In genomic region chr6:105618247-105618646, GRCh38 we compare ENCODE assay signal across 1 cellular context.
TF ChIP-seq lines count a peak whose summit lies in the region.

No MANE protein-coding gene starts in this region.

TF ChIP-seq in IMR-90, 13 proteins besides CTCF, POLR2A, EP300 and RAD21 (continued from another document):
- TF ChIP-seq ELK1 (IDR thresholded peaks at IDR 0.05; ENCODE audit: borderline replicate concordance, low read depth, low read length) = no peak
TF ChIP-seq in IMR-90: peak in this region for 0.
